1 cellular context compared by ENCODE assay signal in the genomic region with DNA sequence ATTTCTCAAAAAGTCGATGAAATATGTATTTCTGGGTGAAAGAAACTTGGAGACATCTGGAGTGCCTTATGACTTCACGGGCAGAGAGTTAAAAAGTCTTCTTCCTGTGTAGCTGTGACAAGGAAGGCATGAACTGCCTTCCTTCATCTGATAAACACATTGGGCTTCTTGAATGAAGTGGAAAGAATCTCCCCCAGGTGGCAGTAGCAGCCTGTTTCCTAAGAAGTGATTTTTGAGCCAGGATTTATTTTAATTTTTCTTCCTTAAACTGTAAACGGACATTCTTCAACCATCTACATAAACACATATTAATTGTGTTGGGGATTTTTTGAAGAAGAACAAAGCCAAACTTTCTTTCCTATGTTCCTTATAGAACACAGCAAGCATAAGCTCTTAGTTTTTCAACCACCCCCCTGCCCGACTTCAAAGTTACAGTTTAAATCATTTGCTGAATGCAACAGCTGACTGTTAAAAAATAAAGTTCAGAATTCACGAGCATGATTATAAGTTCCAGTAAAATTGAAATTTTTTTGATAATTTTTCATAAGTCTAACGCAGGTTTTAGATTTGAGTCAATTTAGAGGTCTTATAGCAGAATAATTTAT.
TF ChIP-seq lines count a peak whose summit lies in the region.

No MANE protein-coding gene starts in this region.

TF ChIP-seq in H1, 55 proteins besides CTCF, POLR2A, EP300 and RAD21:
- TF ChIP-seq SP1 (IDR thresholded peaks at IDR 0.05; ENCODE audit: low read depth, low read length) (no peak), CHD7 (IDR thresholded peaks at IDR 0.05; ENCODE audit: insufficient replicate concordance, low read length) (no peak), SRF (IDR thresholded peaks at IDR 0.05; ENCODE audit: low read depth, low read length) (no peak), TBP (IDR thresholded peaks at IDR 0.05; ENCODE audit: low read depth, low read length) (no peak), SIN3A (conservative IDR thresholded peaks at IDR 0.05 in 1 of 2, IDR thresholded peaks at IDR 0.05 in 1 of 2; ENCODE audit: low read depth in 1 of 2, low read length in 2 of 2) (no peak), RBBP5 (IDR thresholded peaks at IDR 0.05; ENCODE audit: borderline replicate concordance, low read depth, low read length) (no peak), POLR2AphosphoS5 (IDR thresholded peaks at IDR 0.05; ENCODE audit: low read depth, low read length) (no peak), MAFK (IDR thresholded peaks at IDR 0.05; ENCODE audit: low read depth, low read length) (no peak), RNF2 (IDR thresholded peaks at IDR 0.05; ENCODE audit: borderline replicate concordance, low read depth, low read length, missing control alignments, poor library complexity, severe bottlenecking) (no peak), CBX5 (IDR thresholded peaks at IDR 0.05; ENCODE audit: low read depth, low read length) (no peak), TEAD4 (IDR thresholded peaks at IDR 0.05; ENCODE audit: low read depth, low read length) (no peak), HDAC2 (IDR thresholded peaks at IDR 0.05; ENCODE audit: borderline replicate concordance in 1 of 2, low read depth in 2 of 2, low read length in 2 of 2) (no peak), EZH2 (IDR thresholded peaks at IDR 0.05; ENCODE audit: low read depth, low read length, severe bottlenecking) (no peak)
